37 cellular contexts compared by ENCODE assay signal in the genomic region with DNA sequence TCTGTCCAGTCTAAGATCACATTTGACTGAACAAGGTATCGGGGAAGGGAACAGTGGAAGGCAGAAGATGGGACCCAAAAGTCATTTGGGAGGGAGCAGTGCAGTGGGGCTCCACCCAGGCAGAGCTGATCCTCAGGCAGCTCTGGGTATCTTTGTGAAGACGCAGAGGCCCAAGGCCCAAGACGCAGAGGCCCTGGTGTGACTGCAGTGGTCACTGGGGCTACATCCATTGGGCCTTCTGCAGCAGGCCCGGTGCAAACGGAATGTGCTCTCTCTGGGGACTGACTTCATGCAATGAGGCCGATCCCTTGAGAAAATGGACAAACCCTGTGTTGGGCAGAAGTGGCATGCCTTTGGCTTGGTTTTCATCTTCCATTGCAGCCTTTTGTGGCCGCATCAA.
DNase-seq lines count a peak whose midpoint lies in the region; ATAC-seq, FAIRE-seq and TF ChIP-seq lines count a peak whose summit lies in the region.
"Had no signal": no experiment of that assay in that cellular context is flagged by ENCODE, and none has a peak within 500 bp of the region (broad histone marks: within the 10 kb centered on the region; RNA-seq: fewer than 3 reads in every experiment).

No MANE protein-coding gene starts in this region.

- H3F3A ChIP-seq in GM23338 (replicated peaks; ENCODE audit: low read depth) (no peaks in the 10 kb centered on the region), neural progenitor cell (ENCODE audit: low read depth) (no peaks in the 10 kb centered on the region)

- FAIRE-seq in H1 (lab: Jason Lieb, UNC), result no peak
- FAIRE-seq: A204.1, A549, D721Med had no signal

- no peak overlapping the region for H2BK120ac ChIP-seq in H1 (replicated peaks; ENCODE audit: low read depth, low read length)
- H2BK120ac ChIP-seq in neuronal stem cell (ENCODE audit: low read depth, low read length), result no peak overlapping the region

- H3K36me3 ChIP-seq in GM23338 (ENCODE audit: insufficient read depth) (no peaks in the 10 kb centered on the region), H1 (ENCODE audit: control insufficient read depth in 2 of 4, insufficient read depth in 4 of 4, low read length in 3 of 4) (no peaks in the 10 kb centered on the region), neural progenitor cell (no peaks in the 10 kb centered on the region), neuronal stem cell (replicated peaks in 1 of 2; ENCODE audit: control insufficient read depth in 2 of 2, insufficient read depth in 2 of 2, low read length in 2 of 2) (no peaks in the 10 kb centered on the region)
- H3K36me3 ChIP-seq: BE2C; BLaER1; BLaER1 treated with 17β-estradiol and CSF1 and Interleukin-3, amounts not matched to agents 10 nM and 100 nM had no signal

- H3K14ac ChIP-seq in H1 (ENCODE audit: insufficient read length) (no peak overlapping the region), neuronal stem cell (ENCODE audit: low read length) (no peak overlapping the region)

- CTCF ChIA-PET in H1 (lab: Charles Lee; ENCODE audit: partially characterized antibody), result interaction anchor here (0.7 to 1.1 kb wide), 4 partner anchors 23 to 437 kb away, joined by 3 to 4 read pairs (median 3); no protein-coding TSS in a partner anchor

- 87% methylated on average over 5 of the region's 7 CpGs; no CpG with 5 or more reads in 1 of the 2 experiments for WGBS in H1 (ENCODE audit: extremely low coverage in 1 of 2, insufficient coverage in 1 of 2, insufficient read length in 1 of 2, insufficient replicate concordance in 2 of 2, low coverage in 1 of 2, low lambda C conversion rate in 2 of 2, missing lambda C conversion rate in 1 of 2), 2 experiments
- no CpG with 5 or more reads among the region's 7 CpGs for WGBS in neuronal stem cell (ENCODE audit: extremely low coverage in 2 of 2, insufficient read length in 2 of 2, insufficient replicate concordance in 1 of 2), 2 donors

- no peak for TF ChIP-seq EP300 in H1 (IDR thresholded peaks at IDR 0.05; ENCODE audit: borderline replicate concordance in 1 of 2, low read depth in 2 of 2, low read length in 2 of 2)

- H3K36me3 Mint-ChIP-seq in GM23338 (ENCODE audit: low read depth) (no peaks in the 10 kb centered on the region), neural progenitor cell (no peaks in the 10 kb centered on the region), immature natural killer cell (no peaks in the 10 kb centered on the region)
- H3K36me3 Mint-ChIP-seq: CD14-positive monocyte; CD4-positive, alpha-beta memory T cell; CD4-positive, CD25-positive, alpha-beta regulatory T cell; CD8-positive, alpha-beta T cell had no signal

- peak overlapping the region; percentile 39; the same call in 1 of the 2 replicates for H2BK12ac ChIP-seq in H1 (ENCODE audit: low read depth, low read length)
- H2BK12ac ChIP-seq in neuronal stem cell (ENCODE audit: low read length), result no peak overlapping the region

- DNase-seq in GM23338 (ENCODE audit: low spot score) (no peak), H1 (ENCODE audit: low read depth in 1 of 2, low spot score in 2 of 2) (no peak), neural progenitor cell (ENCODE audit: low spot score) (no peak), neuronal stem cell (ENCODE audit: low spot score) (no peak), HuH-7.5 (ENCODE audit: low spot score) (no peak), immature natural killer cell (no peak), NCI-H1436 (lab: John Stamatoyannopoulos, UW) (no peak)
- DNase-seq: 8988T; ACHN; AML-193; BE2C; C1 segment of cervical spinal cord; Caco-2; Calu3; CD4-positive, alpha-beta memory T cell; CD4-positive, alpha-beta T cell; CD4-positive, CD25-positive, alpha-beta regulatory T cell; CD8-positive, alpha-beta memory T cell; CD8-positive, alpha-beta T cell; COR-L47; DMS 273 treated with DMSO at 0.1 percent for 48 hours; DMS153; DMS53; DMS79; DMS79 treated with DMSO at 0.1 percent for 48 hours; DND-41; EL had no signal

- peaks cover 8% of the 10 kb centered on the region; the same call in 1 of the 2 replicates for H3K9me2 ChIP-seq in GM23338 (ENCODE audit: insufficient read depth)

- H2AK5ac ChIP-seq in H1 (ENCODE audit: low read depth, low read length) (no peak overlapping the region), neuronal stem cell (ENCODE audit: low read depth, low read length) (no peak overlapping the region)

- TF ChIP-seq RAD21 in H1 (IDR thresholded peaks at IDR 0.05 in 1 of 2, conservative IDR thresholded peaks at IDR 0.05 in 1 of 2; ENCODE audit: low read depth in 2 of 2, low read length in 2 of 2), result no peak

- H4K20me1 ChIP-seq in GM23338 (replicated peaks; ENCODE audit: insufficient read depth), result no peaks in the 10 kb centered on the region
- no peaks in the 10 kb centered on the region for H4K20me1 ChIP-seq in H1 (replicated peaks in 1 of 2; ENCODE audit: control insufficient read depth in 1 of 2, insufficient read depth in 2 of 2, low read length in 2 of 2)
- no peaks in the 10 kb centered on the region for H4K20me1 ChIP-seq in neural progenitor cell (ENCODE audit: low read depth)
- H4K20me1 ChIP-seq: BLaER1; BLaER1 treated with 17β-estradiol and CSF1 and Interleukin-3, amounts not matched to agents 10 nM and 100 nM had no signal

- H3K9ac ChIP-seq in H1 (replicated peaks in 1 of 4; ENCODE audit: extremely low read depth in 1 of 4, low read depth in 3 of 4, low read length in 3 of 4) (no peak overlapping the region), neural progenitor cell (no peak overlapping the region), neuronal stem cell (ENCODE audit: low read depth, low read length, poor library complexity) (no peak overlapping the region)
- H3K9ac ChIP-seq: BLaER1; BLaER1 treated with 17β-estradiol and CSF1 and Interleukin-3, amounts not matched to agents 10 nM and 100 nM had no signal

- peak overlapping the region; percentile 38; the same call in 1 of the 2 replicates for H2AFZ ChIP-seq in GM23338
- H2AFZ ChIP-seq in H1 (ENCODE audit: low read length), result 0 out of 2 replicates have a peak overlapping the region, but pooled peaks have one; percentile 62
- H2AFZ ChIP-seq in neural progenitor cell (replicated peaks), result peak overlapping the region; percentile 34
- H2AFZ ChIP-seq in neuronal stem cell (ENCODE audit: low read length), result no peak overlapping the region

- no peaks in the 10 kb centered on the region for H3K79me1 ChIP-seq in H1 (ENCODE audit: low read depth, low read length)
- no peaks in the 10 kb centered on the region for H3K79me1 ChIP-seq in neuronal stem cell (ENCODE audit: low read depth, low read length)

- no peak overlapping the region for H3K56ac ChIP-seq in H1 (replicated peaks; ENCODE audit: insufficient read length, low read depth, low read length)

- H2BK20ac ChIP-seq in H1 (ENCODE audit: low read length), result no peak overlapping the region

- TF ChIP-seq POLR2A in H1 (IDR thresholded peaks at IDR 0.05; ENCODE audit: control extremely low read depth in 1 of 2, low read depth in 2 of 2, low read length in 2 of 2), result no peak

- no peak overlapping the region for H3K18ac ChIP-seq in H1 (ENCODE audit: extremely low read depth, low read length)
- peak overlapping the region; percentile 21 for H3K18ac ChIP-seq in neuronal stem cell (ENCODE audit: low read length)

- H3K27ac Mint-ChIP-seq in GM23338 (no peak overlapping the region), neural progenitor cell (no peak overlapping the region), immature natural killer cell (no peak overlapping the region)
- H3K27ac Mint-ChIP-seq: B cell; CD14-positive monocyte; CD4-positive, alpha-beta memory T cell; CD4-positive, alpha-beta T cell; CD4-positive, CD25-positive, alpha-beta regulatory T cell; CD8-positive, alpha-beta memory T cell; CD8-positive, alpha-beta T cell had no signal

- H3K4me1 Mint-ChIP-seq in GM23338, result peaks cover 10% of the 10 kb centered on the region
- peaks cover 6% of the 10 kb centered on the region for H3K4me1 Mint-ChIP-seq in neural progenitor cell
- no peaks in the 10 kb centered on the region for H3K4me1 Mint-ChIP-seq in immature natural killer cell
- H3K4me1 Mint-ChIP-seq: B cell; CD14-positive monocyte; CD4-positive, alpha-beta memory T cell; CD4-positive, CD25-positive, alpha-beta regulatory T cell; CD8-positive, alpha-beta memory T cell had no signal

- no peak overlapping the region for H4K91ac ChIP-seq in H1 (replicated peaks; ENCODE audit: insufficient read length, low read length)
- no peak overlapping the region for H4K91ac ChIP-seq in neuronal stem cell (ENCODE audit: low read depth, low read length, poor library complexity)

- H3K4ac ChIP-seq in H1 (replicated peaks; ENCODE audit: insufficient read length, low read depth, low read length) (no peak overlapping the region), neuronal stem cell (ENCODE audit: low read length) (no peak overlapping the region)

- H3K4me3 ChIP-seq in GM23338 (no peak overlapping the region), H1 (ENCODE audit: extremely low read depth in 1 of 4, insufficient read depth in 2 of 4, low read depth in 3 of 4, low read length in 4 of 4) (no peak overlapping the region), neural progenitor cell (no peak overlapping the region), neuronal stem cell (ENCODE audit: low read length in 2 of 2) (no peak overlapping the region)
- H3K4me3 ChIP-seq: A549; BLaER1; BLaER1 treated with 17β-estradiol and CSF1 and Interleukin-3, amounts not matched to agents 10 nM and 100 nM had no signal

- H3K79me2 ChIP-seq in GM23338 (replicated peaks; ENCODE audit: insufficient read depth), result no peaks in the 10 kb centered on the region
- H3K79me2 ChIP-seq in H1 (ENCODE audit: control insufficient read depth in 1 of 2, insufficient read depth in 2 of 2, low read length in 2 of 2), result no peaks in the 10 kb centered on the region
- H3K79me2 ChIP-seq in neural progenitor cell (ENCODE audit: low read depth), result no peaks in the 10 kb centered on the region

- H3K9me3 Mint-ChIP-seq in GM23338, result peaks cover 3% of the 10 kb centered on the region; the same call in 1 of the 3 replicates
- peaks cover 2% of the 10 kb centered on the region for H3K9me3 Mint-ChIP-seq in neural progenitor cell
- no peaks in the 10 kb centered on the region for H3K9me3 Mint-ChIP-seq in immature natural killer cell
- H3K9me3 Mint-ChIP-seq: CD4-positive, alpha-beta T cell; CD8-positive, alpha-beta T cell had no signal

- no peak overlapping the region for H2BK15ac ChIP-seq in H1 (ENCODE audit: low read length)
- H2BK15ac ChIP-seq in neuronal stem cell (ENCODE audit: low read length), result no peak overlapping the region

- POLR2A ChIA-PET in H1 (lab: Charles Lee; ENCODE audit: partially characterized antibody), result interaction anchor here (1.2 kb wide), 1 partner anchor 12 kb away, joined by 4 read pairs; no protein-coding TSS in a partner anchor

- H3K27me3 Mint-ChIP-seq in GM23338 (ENCODE audit: insufficient read depth, low read depth, poor library complexity), result no peaks in the 10 kb centered on the region
- H3K27me3 Mint-ChIP-seq in neural progenitor cell (ENCODE audit: insufficient read depth, low read depth), result peaks cover 2% of the 10 kb centered on the region
- peaks cover 0 to 2% (median 0%) of the 10 kb centered on the region in 3 donors for H3K27me3 Mint-ChIP-seq in immature natural killer cell (ENCODE audit: low read depth in 3 of 3)
- H3K27me3 Mint-ChIP-seq: B cell; CD4-positive, alpha-beta T cell had no signal

- H3K4me1 ChIP-seq in GM23338 (ENCODE audit: insufficient read depth) (no peaks in the 10 kb centered on the region), H1 (replicated peaks in 1 of 4; ENCODE audit: control insufficient read depth in 3 of 4, insufficient read depth in 4 of 4, low read length in 3 of 4) (no peaks in the 10 kb centered on the region), neural progenitor cell (no peaks in the 10 kb centered on the region), neuronal stem cell (ENCODE audit: control insufficient read depth in 2 of 2, insufficient read depth in 1 of 2, low read depth in 1 of 2, low read length in 2 of 2) (peaks cover 0 to 6% of the 10 kb centered on the region in 2 donors)
- H3K4me1 ChIP-seq: A549; BE2C; BLaER1; BLaER1 treated with 17β-estradiol and CSF1 and Interleukin-3, amounts not matched to agents 10 nM and 100 nM; Caco-2 had no signal

- no peak for TF ChIP-seq CTCF in GM23338 (conservative IDR thresholded peaks at IDR 0.05; ENCODE audit: low read depth in 2 of 2)
- no peak for TF ChIP-seq CTCF in H1 (IDR thresholded peaks at IDR 0.05; ENCODE audit: control extremely low read depth in 1 of 3, insufficient read depth in 1 of 3, low read depth in 1 of 3, low read length in 3 of 3)
- TF ChIP-seq CTCF in neural progenitor cell (IDR thresholded peaks at IDR 0.05), result no peak

- no peak overlapping the region for H3K27ac ChIP-seq in GM23338 (ENCODE audit: low read depth)
- H3K27ac ChIP-seq in H1 (ENCODE audit: low read depth, low read length), result no peak overlapping the region
- no peak overlapping the region for H3K27ac ChIP-seq in neural progenitor cell
- no peak overlapping the region for H3K27ac ChIP-seq in neuronal stem cell (replicated peaks; ENCODE audit: low read length)
- H3K27ac ChIP-seq: 22Rv1; A549; BLaER1; BLaER1 treated with 17β-estradiol and CSF1 and Interleukin-3, amounts not matched to agents 10 nM and 100 nM; C4-2B had no signal

- H4K8ac ChIP-seq in H1 (ENCODE audit: extremely low read depth, insufficient read depth, low read length) (no peak overlapping the region; the same call in 1 of the 2 replicates), neuronal stem cell (ENCODE audit: low read depth, low read length) (no peak overlapping the region)

- no peak overlapping the region for H2BK5ac ChIP-seq in H1 (ENCODE audit: low read depth, low read length)
- no peak overlapping the region for H2BK5ac ChIP-seq in neuronal stem cell (ENCODE audit: low read length)

- H3K27me3 ChIP-seq in GM23338 (ENCODE audit: insufficient read depth), result no peaks in the 10 kb centered on the region
- peaks cover 0 to 2% (median 0%) of the 10 kb centered on the region in 4 experiments; a peak in 2 of 7 replicates for H3K27me3 ChIP-seq in H1 (replicated peaks in 1 of 4; ENCODE audit: control insufficient read depth in 3 of 4, extremely low read depth in 1 of 4, insufficient read depth in 3 of 4, low read length in 3 of 4)
- no peaks in the 10 kb centered on the region for H3K27me3 ChIP-seq in neural progenitor cell
- no peaks in the 10 kb centered on the region for H3K27me3 ChIP-seq in neuronal stem cell (ENCODE audit: control insufficient read depth in 3 of 3, insufficient read depth in 3 of 3, low read depth in 1 of 3, low read length in 3 of 3)
- H3K27me3 ChIP-seq: BE2C; BLaER1; BLaER1 treated with 17β-estradiol and CSF1 and Interleukin-3, amounts not matched to agents 10 nM and 100 nM had no signal

- H3K9me3 ChIP-seq in H1 (ENCODE audit: insufficient read depth in 2 of 2, low read depth in 1 of 2, low read length in 1 of 2), result no peaks in the 10 kb centered on the region
- no peaks in the 10 kb centered on the region for H3K9me3 ChIP-seq in neural progenitor cell (ENCODE audit: low read depth)
- no peaks in the 10 kb centered on the region for H3K9me3 ChIP-seq in neuronal stem cell (replicated peaks in 1 of 2; ENCODE audit: control insufficient read depth in 2 of 2, insufficient read depth in 1 of 2, low read depth in 1 of 2, low read length in 2 of 2)
- H3K9me3 ChIP-seq: A549; BE2C; BLaER1; BLaER1 treated with 17β-estradiol and CSF1 and Interleukin-3, amounts not matched to agents 10 nM and 100 nM; Caco-2 had no signal

- no peak overlapping the region for H3K4me3 Mint-ChIP-seq in GM23338
- H3K4me3 Mint-ChIP-seq in neural progenitor cell, result no peak overlapping the region
- no peak overlapping the region for H3K4me3 Mint-ChIP-seq in immature natural killer cell
- H3K4me3 Mint-ChIP-seq: B cell; CD14-positive monocyte; CD4-positive, alpha-beta memory T cell; CD4-positive, alpha-beta T cell; CD4-positive, CD25-positive, alpha-beta regulatory T cell; CD8-positive, alpha-beta memory T cell; CD8-positive, alpha-beta T cell had no signal

- ATAC-seq in GM23338, result no peak
- ATAC-seq in GM21786 (IDR thresholded peaks at IDR 0.05; ENCODE audit: unreplicated experiment), result no peak
- ATAC-seq: A549; CD8-positive, alpha-beta T cell had no signal

- H3K23me2 ChIP-seq in H1 (ENCODE audit: low read depth, low read length), result no peaks in the 10 kb centered on the region

- H4K5ac ChIP-seq in H1 (ENCODE audit: insufficient read length, low read depth, low read length), result no peak overlapping the region

- H3K4me2 ChIP-seq in GM23338 (no peak overlapping the region), H1 (ENCODE audit: insufficient read depth in 1 of 2, low read depth in 2 of 2, low read length in 2 of 2) (no peak overlapping the region), neural progenitor cell (no peak overlapping the region), neuronal stem cell (ENCODE audit: insufficient read depth, low read length, poor library complexity, severe bottlenecking) (no peak overlapping the region)
- H3K4me2 ChIP-seq: A549; BLaER1; BLaER1 treated with 17β-estradiol and CSF1 and Interleukin-3, amounts not matched to agents 10 nM and 100 nM had no signal

- H3K23ac ChIP-seq in H1 (ENCODE audit: insufficient read length) (no peak overlapping the region), neuronal stem cell (ENCODE audit: low read depth, low read length, poor library complexity) (no peak overlapping the region)
